Comparison of ENCODE assay signal across 23 cellular contexts in the genomic region with DNA sequence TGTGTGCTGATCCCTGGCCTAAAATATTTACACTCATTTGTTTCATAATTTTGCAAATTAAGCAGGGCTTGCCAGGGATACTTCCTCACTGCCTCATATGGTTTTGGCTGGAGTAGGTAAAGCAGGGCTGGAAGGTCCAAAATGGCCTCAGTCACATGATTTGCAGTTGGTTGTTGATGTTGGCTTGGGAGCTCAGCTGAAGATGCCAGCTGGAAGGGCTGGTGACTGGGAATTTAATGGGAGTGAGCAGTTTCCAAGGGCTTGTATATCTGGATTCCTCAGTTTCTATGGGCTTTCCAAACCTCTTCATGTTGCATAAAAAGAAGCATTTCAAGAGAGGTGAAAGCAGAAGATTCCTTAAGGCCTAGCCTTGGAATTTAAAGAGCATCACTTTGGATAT.
"Had no signal": no experiment of that assay in that cellular context is flagged by ENCODE, and none has a peak within 500 bp of the region (broad histone marks: within the 10 kb centered on the region; RNA-seq: fewer than 3 reads in every experiment).

No MANE protein-coding gene starts in this region.

- FAIRE-seq: urothelium cell line had no signal

- H3K4me1 ChIP-seq: ascending aorta, parathyroid adenoma, spleen had no signal

- H3K27me3 ChIP-seq: ascending aorta, neutrophil, spleen, tibial artery had no signal

- H3K36me3 Mint-ChIP-seq: naive thymus-derived CD4-positive, alpha-beta T cell; stimulated activated memory B cell treated with anti-CD40 and anti-IgM and Interleukin-4, amounts not matched to agents 10 μg/mL and 1 μg/mL and 100 μg/mL, for 72 hours had no signal

- H3K79me2 ChIP-seq: parathyroid adenoma had no signal

- ATAC-seq: esophagus mucosa; mucosa of descending colon; naive thymus-derived CD4-positive, alpha-beta T cell; stimulated activated memory B cell treated with anti-CD40 and anti-IgM and Interleukin-4, amounts not matched to agents 10 μg/mL and 1 μg/mL and 100 μg/mL, for 72 hours had no signal

- H3K4me3 Mint-ChIP-seq: dendritic cell treated with granulocyte-macrophage colony-stimulating factor and Interleukin-4, amounts not matched to agents 40 ng/mL and 50 ng/mL, for 4 days; immature natural killer cell; naive thymus-derived CD4-positive, alpha-beta T cell; stimulated activated memory B cell treated with anti-CD40 and anti-IgM and Interleukin-4, amounts not matched to agents 10 μg/mL and 1 μg/mL and 100 μg/mL, for 72 hours had no signal

- H3K27ac Mint-ChIP-seq: dendritic cell treated with granulocyte-macrophage colony-stimulating factor and Interleukin-4, amounts not matched to agents 40 ng/mL and 50 ng/mL, for 4 days; immature natural killer cell; naive thymus-derived CD4-positive, alpha-beta T cell; stimulated activated memory B cell treated with anti-CD40 and anti-IgM and Interleukin-4, amounts not matched to agents 10 μg/mL and 1 μg/mL and 100 μg/mL, for 72 hours had no signal

- H3K36me3 ChIP-seq: ascending aorta, neutrophil, spleen, tibial artery had no signal

- H3K9ac ChIP-seq: parathyroid adenoma had no signal

- H2AFZ ChIP-seq: parathyroid adenoma had no signal

- H3K27ac ChIP-seq: ascending aorta, neutrophil, parathyroid adenoma, spleen, tibial artery, VCaP had no signal

- H3K27me3 Mint-ChIP-seq: dendritic cell treated with granulocyte-macrophage colony-stimulating factor and Interleukin-4, amounts not matched to agents 40 ng/mL and 50 ng/mL, for 4 days; naive thymus-derived CD4-positive, alpha-beta T cell; stimulated activated memory B cell treated with anti-CD40 and anti-IgM and Interleukin-4, amounts not matched to agents 10 μg/mL and 1 μg/mL and 100 μg/mL, for 72 hours had no signal

- H3K4me1 Mint-ChIP-seq: immature natural killer cell; naive thymus-derived CD4-positive, alpha-beta T cell; stimulated activated memory B cell treated with anti-CD40 and anti-IgM and Interleukin-4, amounts not matched to agents 10 μg/mL and 1 μg/mL and 100 μg/mL, for 72 hours had no signal

- DNase-seq: activated CD4-positive, CD25-positive, alpha-beta regulatory T cell treated with anti-CD3 and anti-CD28 coated beads, Interleukin-2, amount 50 U/mL, for 72 hours; activated CD8-positive, alpha-beta memory T cell treated with anti-CD3 and anti-CD28 coated beads for 24 hours; activated CD8-positive, alpha-beta memory T cell treated with anti-CD3 and anti-CD28 coated beads, Interleukin-2, amount 50 U/mL, for 48 hours; activated effector memory CD4-positive, alpha-beta T cell treated with Interleukin-2 at 50 U/mL for 16 hours; activated naive CD4-positive, alpha-beta T cell treated with anti-CD3 and anti-CD28 coated beads, Interleukin-2, amount 50 U/mL, for 16 hours; activated T-cell treated with anti-CD3 and anti-CD28 coated beads, Interleukin-2, amount 50 U/mL, for 48 hours; effector CD8-positive, alpha-beta T cell; immature natural killer cell; mesenchymal stem cell; mucosa of descending colon; naive thymus-derived CD4-positive, alpha-beta T cell; spleen; stimulated activated CD4-positive, alpha-beta T cell treated with anti-CD3 and anti-CD28 coated beads, Interleukin-4, amount 100 ng/mL, for 4 hours; T-helper 2 cell had no signal

- H3K4me3 ChIP-seq: ascending aorta, mucosa of descending colon, spleen, tibial artery had no signal

- H3K9me3 ChIP-seq: ascending aorta, neutrophil, tibial artery had no signal
